Comparison of ENCODE assay signal across 24 cellular contexts in genomic region chr3:46509661-46510187, GRCh38. TPM values are rescaled to one million over a fixed set of nuclear protein-coding genes. Genes with fewer than 3 reads are reported as not detected.
DNase-seq lines count a peak whose midpoint lies in the region; ATAC-seq and TF ChIP-seq lines count a peak whose summit lies in the region.
"Had no signal": no experiment of that assay in that cellular context is flagged by ENCODE, and none has a peak within 500 bp of the region (broad histone marks: within the 10 kb centered on the region; RNA-seq: fewer than 3 reads in every experiment).

No MANE protein-coding gene starts in this region.

- H2AK9ac ChIP-seq in IMR-90 (replicated peaks; ENCODE audit: low read depth, low read length, poor library complexity), result no peak overlapping the region

- no peak overlapping the region; the same call in 1 of the 2 replicates for H4K5ac ChIP-seq in IMR-90 (ENCODE audit: low read depth, low read length)

- no CpG with 5 or more reads among the region's 4 CpGs for WGBS in IMR-90 (ENCODE audit: extremely low coverage in 2 of 2, insufficient read length in 1 of 2), 2 experiments
- WGBS in mesodermal cell (ENCODE audit: insufficient coverage in 2 of 2), 2 experiments, result 81 to 94% methylated on average over 2 to 3 of the region's 4 CpGs

- no peak overlapping the region for H2BK120ac ChIP-seq in IMR-90 (ENCODE audit: low read depth, low read length)

- TF ChIP-seq RAD21 in IMR-90 (IDR thresholded peaks at IDR 0.05; ENCODE audit: low read length), result no peak

- no peak overlapping the region for H3K56ac ChIP-seq in IMR-90 (ENCODE audit: extremely low read depth, insufficient read depth, low read length)

- no peak overlapping the region for H3K4ac ChIP-seq in IMR-90 (ENCODE audit: low read depth, low read length)

- ATAC-seq in IMR-90 (ENCODE audit: low read depth), result no peak
- no peak for ATAC-seq in HG03469 (IDR thresholded peaks at IDR 0.05; ENCODE audit: unreplicated experiment)
- no peak for ATAC-seq in left lobe of liver
- no peak for ATAC-seq in HG03139 (IDR thresholded peaks at IDR 0.05; ENCODE audit: unreplicated experiment)
- ATAC-seq: A549 had no signal

- H3K4me2 ChIP-seq in IMR-90 (ENCODE audit: low read depth, low read length), result no peak overlapping the region
- H3K4me2 ChIP-seq: A549; BLaER1 treated with 17β-estradiol and CSF1 and Interleukin-3, amounts not matched to agents 10 nM and 100 nM had no signal

- H3K79me1 ChIP-seq in IMR-90 (ENCODE audit: low read depth in 1 of 2, low read length in 2 of 2), result no peaks in the 10 kb centered on the region

- in situ Hi-C loops in IMR-90 (cut with MboI; ENCODE audit: low sequenced_read_pairs), result no loop called here

- H4K8ac ChIP-seq in IMR-90 (ENCODE audit: low read depth in 2 of 2, low read length in 2 of 2), result no peak overlapping the region

- dilution Hi-C loops in IMR-90 (cut with HindIII; ENCODE audit: low sequenced_read_pairs, unreplicated experiment), result no loop called here

- H2BK5ac ChIP-seq in IMR-90 (ENCODE audit: low read depth, low read length, poor library complexity, severe bottlenecking), result no peak overlapping the region

- H3K18ac ChIP-seq in IMR-90 (ENCODE audit: low read depth, low read length), result no peak overlapping the region

- H3K9ac ChIP-seq in IMR-90 (ENCODE audit: low read depth, low read length), result no peak overlapping the region
- H3K9ac ChIP-seq: BLaER1 treated with 17β-estradiol and CSF1 and Interleukin-3, amounts not matched to agents 10 nM and 100 nM had no signal

- no peaks in the 10 kb centered on the region for H4K20me1 ChIP-seq in IMR-90 (ENCODE audit: insufficient read depth, low read length)
- H4K20me1 ChIP-seq: BLaER1 treated with 17β-estradiol and CSF1 and Interleukin-3, amounts not matched to agents 10 nM and 100 nM had no signal

- H3K27me3 ChIP-seq in IMR-90 (ENCODE audit: control insufficient read depth, insufficient read depth, low read length) (no peaks in the 10 kb centered on the region), WERI-Rb-1 (ENCODE audit: insufficient read depth, low read depth, severe bottlenecking) (no peaks in the 10 kb centered on the region)
- H3K27me3 ChIP-seq: BLaER1 treated with 17β-estradiol and CSF1 and Interleukin-3, amounts not matched to agents 10 nM and 100 nM; Peyer's patch had no signal

- POLR2A ChIA-PET in IMR-90 (lab: Charles Lee; ENCODE audit: unreplicated experiment), result no interaction called here

- no peak overlapping the region for H3K14ac ChIP-seq in IMR-90 (replicated peaks; ENCODE audit: low read depth, low read length)

- H2AK5ac ChIP-seq in IMR-90 (ENCODE audit: low read depth, low read length), result no peak overlapping the region

- intact Hi-C loops in IMR-90 (cut with micrococcal nuclease), result no loop called here

- H2BK20ac ChIP-seq in IMR-90 (ENCODE audit: low read depth, low read length), result 0 out of 2 replicates have a peak overlapping the region, but pooled peaks have one; percentile 0

- BruUV-seq in IMR-90 (replicated peaks; lab: Mats Ljungman, UMichigan), result no TSS peak

- no peak overlapping the region; the same call in 1 of the 2 replicates for H3K23ac ChIP-seq in IMR-90 (ENCODE audit: low read depth, low read length)

- peak overlapping the region; percentile 48; the same call in 1 of the 3 replicates for H2BK15ac ChIP-seq in IMR-90 (ENCODE audit: low read depth, low read length)

- no peak overlapping the region for H2AFZ ChIP-seq in IMR-90 (replicated peaks; ENCODE audit: low read length, poor library complexity)

- no peak for TF ChIP-seq POLR2A in IMR-90 (IDR thresholded peaks at IDR 0.05; ENCODE audit: low read depth, low read length)

- TF ChIP-seq CTCF in IMR-90 (conservative IDR thresholded peaks at IDR 0.05; ENCODE audit: low read depth, low read length), result no peak
- TF ChIP-seq CTCF in WERI-Rb-1 (IDR thresholded peaks at IDR 0.05; ENCODE audit: low read depth, low read length), result no peak

- H3K4me1 ChIP-seq in IMR-90 (ENCODE audit: control insufficient read depth, insufficient read depth, low read length), result peaks cover 5% of the 10 kb centered on the region; the same call in 1 of the 2 replicates
- H3K4me1 ChIP-seq in mesodermal cell (ENCODE audit: control insufficient read depth, insufficient read depth, low read length, poor library complexity, severe bottlenecking), result no peaks in the 10 kb centered on the region
- H3K4me1 ChIP-seq: A549, Caco-2, Peyer's patch had no signal

- H3K27ac ChIP-seq in IMR-90 (ENCODE audit: insufficient read depth, low read length) (no peak overlapping the region), WERI-Rb-1 (peak overlapping the region; percentile 77), mesodermal cell (ENCODE audit: low read depth, low read length, severe bottlenecking) (peak overlapping the region; percentile 37)
- H3K27ac ChIP-seq: A549; BLaER1 treated with 17β-estradiol and CSF1 and Interleukin-3, amounts not matched to agents 10 nM and 100 nM; Peyer's patch had no signal

- CTCF ChIA-PET in IMR-90 (lab: Yijun Ruan, JAX), result interaction anchor here (1.2 kb wide), 1 partner anchor 21 kb away, joined by 3 read pairs; no protein-coding TSS in a partner anchor

- H3K4me3 ChIP-seq in IMR-90 (ENCODE audit: insufficient read depth, low read depth, low read length) (no peak overlapping the region), WERI-Rb-1 (ENCODE audit: low read depth, low read length) (peak overlapping the region; percentile 7; the same call in 1 of the 2 replicates), mesodermal cell (ENCODE audit: extremely low read depth, insufficient read depth, low read length, poor library complexity, severe bottlenecking) (no peak overlapping the region)
- H3K4me3 ChIP-seq: A549; BLaER1 treated with 17β-estradiol and CSF1 and Interleukin-3, amounts not matched to agents 10 nM and 100 nM; Peyer's patch had no signal

- H3K9me1 ChIP-seq in IMR-90 (ENCODE audit: insufficient read depth, low read length), result no peaks in the 10 kb centered on the region

- no peak overlapping the region for H4K91ac ChIP-seq in IMR-90 (ENCODE audit: insufficient read depth, low read depth, low read length)

- DNase-seq in IMR-90 (no peak), WERI-Rb-1 (peak; percentile 10), left lobe of liver (ENCODE audit: low spot score) (no peak), DMS79 treated with DMSO at 0.1 percent for 48 hours (lab: John Stamatoyannopoulos, UW) (no peak)
- DNase-seq: AML-193; Caco-2; CD4-positive, alpha-beta T cell; EL; H9; NCI-H1048; NCI-H1436; NCI-H187; NCI-H2081 treated with DMSO at 0.1 percent for 48 hours; NCI-H446; NCI-H774; Peyer's patch; SHP77 treated with DMSO at 0.1 percent for 48 hours; T-helper 1 cell had no signal

- H3K36me3 ChIP-seq in IMR-90 (ENCODE audit: control insufficient read depth, insufficient read depth, low read length) (no peaks in the 10 kb centered on the region; the same call in 1 of the 2 replicates), WERI-Rb-1 (no peaks in the 10 kb centered on the region), mesodermal cell (ENCODE audit: control insufficient read depth, insufficient read depth, low read length) (no peaks in the 10 kb centered on the region)
- H3K36me3 ChIP-seq: BLaER1 treated with 17β-estradiol and CSF1 and Interleukin-3, amounts not matched to agents 10 nM and 100 nM; Peyer's patch had no signal

- H3K9me3 ChIP-seq in IMR-90 (ENCODE audit: control insufficient read depth, insufficient read depth, low read length), result no peaks in the 10 kb centered on the region
- H3K9me3 ChIP-seq in WERI-Rb-1 (ENCODE audit: severe bottlenecking), result no peaks in the 10 kb centered on the region
- no peaks in the 10 kb centered on the region for H3K9me3 ChIP-seq in mesodermal cell (ENCODE audit: control insufficient read depth, low read length)
- H3K9me3 ChIP-seq: A549, Caco-2, Peyer's patch had no signal

TF ChIP-seq in IMR-90, 13 proteins besides CTCF, POLR2A, EP300 and RAD21 (continues in another document):
- TF ChIP-seq CHD1 (IDR thresholded peaks at IDR 0.05; ENCODE audit: low read depth, low read length) (no peak), BHLHE40 (IDR thresholded peaks at IDR 0.05; ENCODE audit: low read depth, low read length) (no peak), MAZ (IDR thresholded peaks at IDR 0.05; ENCODE audit: borderline replicate concordance, low read depth, low read length) (no peak), CEBPB (IDR thresholded peaks at IDR 0.05; ENCODE audit: low read depth, low read length) (no peak)
- TF ChIP-seq, protein P1, sequence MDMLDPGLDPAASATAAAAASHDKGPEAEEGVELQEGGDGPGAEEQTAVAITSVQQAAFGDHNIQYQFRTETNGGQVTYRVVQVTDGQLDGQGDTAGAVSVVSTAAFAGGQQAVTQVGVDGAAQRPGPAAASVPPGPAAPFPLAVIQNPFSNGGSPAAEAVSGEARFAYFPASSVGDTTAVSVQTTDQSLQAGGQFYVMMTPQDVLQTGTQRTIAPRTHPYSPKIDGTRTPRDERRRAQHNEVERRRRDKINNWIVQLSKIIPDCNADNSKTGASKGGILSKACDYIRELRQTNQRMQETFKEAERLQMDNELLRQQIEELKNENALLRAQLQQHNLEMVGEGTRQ (IDR thresholded peaks at IDR 0.05; ENCODE audit: low read depth, low read length), result no peak

RNA-seq across cellular contexts. Expression of gene RTP3, which starts 11.9 kb away (rescaled TPM):
- 0.18 TPM in 1 of 2 replicates, not detected in the other for total RNA-seq in IMR-90 (2012; rRNA removed)
- polyA plus RNA-seq in IMR-90 (2012; rRNA removed), result 0.10 and 0.26 TPM in 2 replicates
- polyA plus RNA-seq in IMR-90 (2012; cell fraction: cytosol; rRNA removed), result 0.05 TPM in 1 of 2 replicates, not detected in the other
- 0.08 TPM in 1 of 2 replicates, not detected in the other for polyA plus RNA-seq in IMR-90 (2012; cell fraction: nucleus; rRNA removed; ENCODE audit: low replicate concordance)
- polyA plus RNA-seq in mesodermal cell (2013, experiment 1 of 2), result not detected
- not detected for polyA plus RNA-seq in mesodermal cell (2013, experiment 2 of 2)
- total RNA-seq in left lobe of liver, result 28.6 TPM
- total RNA-seq: Caco-2; CD4-positive, alpha-beta T cell; H9; Peyer's patch had no signal
- polyA plus RNA-seq: A549, IgD-negative memory B cell had no signal

RNA-seq across cellular contexts. Expression of gene LTF, which starts 45.0 kb away (rescaled TPM):
- total RNA-seq in IMR-90 (2012; rRNA removed) (not detected in 2 replicates), left lobe of liver (1.7 TPM)
- 0.04 TPM in 1 of 2 replicates, not detected in the other for polyA plus RNA-seq in IMR-90 (2012; rRNA removed)
- not detected in 2 replicates for polyA plus RNA-seq in IMR-90 (2012; cell fraction: cytosol; rRNA removed)
- polyA plus RNA-seq in IMR-90 (2012; cell fraction: nucleus; rRNA removed; ENCODE audit: low replicate concordance), result 0.14 TPM in 1 of 2 replicates, not detected in the other
- polyA plus RNA-seq in mesodermal cell (2013, experiment 1 of 2), result not detected
- not detected for polyA plus RNA-seq in mesodermal cell (2013, experiment 2 of 2)
- total RNA-seq: Caco-2; CD4-positive, alpha-beta T cell; H9 had no signal
- polyA plus RNA-seq: A549, IgD-negative memory B cell had no signal

RNA-seq across cellular contexts. Expression of gene LRRC2, which starts 56.4 kb away (rescaled TPM):
- 4.1 and 4.7 TPM in 2 replicates for total RNA-seq in IMR-90 (2012; rRNA removed)
- polyA plus RNA-seq in IMR-90 (2012; rRNA removed), result 2.5 and 2.9 TPM in 2 replicates
- 0.96 and 1.2 TPM in 2 replicates for polyA plus RNA-seq in IMR-90 (2012; cell fraction: cytosol; rRNA removed)
- 0.75 and 3.6 TPM in 2 replicates for polyA plus RNA-seq in IMR-90 (2012; cell fraction: nucleus; rRNA removed; ENCODE audit: low replicate concordance)
- polyA plus RNA-seq in mesodermal cell (2013, experiment 1 of 2), result 0.74 TPM
- polyA plus RNA-seq in mesodermal cell (2013, experiment 2 of 2), result 1.4 TPM
- 7.4 TPM for total RNA-seq in left lobe of liver
- polyA plus RNA-seq: A549 had no signal

Comparison
In these comparisons a context has a peak if more than half of its experiments do, and no peak if none do; other contexts are left out.
1. RNA of gene RTP3, which starts 11.9 kb away (total RNA-seq): 28.6 TPM in left lobe of liver (single experiment); 0.18 TPM in IMR-90; every median in the first group is over 10 times any median in the second.